In genomic region chr4:76275486-76276126, GRCh38 we compare ENCODE assay signal across 1 cellular context.
TF ChIP-seq lines count a peak whose summit lies in the region.

No MANE protein-coding gene starts in this region.

TF ChIP-seq in K562, 482 proteins besides CTCF, POLR2A, EP300 and RAD21:
- peak; percentile 49; the same call in 1 of the 2 replicates for TF ChIP-seq CEBPB (tag; IDR thresholded peaks at IDR 0.05)
- peak; percentile 46; the same call in 1 of the 2 replicates for TF ChIP-seq VEZF1 (CRISPR knock-in tag; IDR thresholded peaks at IDR 0.05)
- TF ChIP-seq RUNX1 (IDR thresholded peaks at IDR 0.05; ENCODE audit: low read depth) = no peak
- TF ChIP-seq BDP1 (IDR thresholded peaks at IDR 0.05; ENCODE audit: insufficient read depth, insufficient read length) = no peak
